Comparison of ENCODE assay signal across 1 cellular context in the genomic region with DNA sequence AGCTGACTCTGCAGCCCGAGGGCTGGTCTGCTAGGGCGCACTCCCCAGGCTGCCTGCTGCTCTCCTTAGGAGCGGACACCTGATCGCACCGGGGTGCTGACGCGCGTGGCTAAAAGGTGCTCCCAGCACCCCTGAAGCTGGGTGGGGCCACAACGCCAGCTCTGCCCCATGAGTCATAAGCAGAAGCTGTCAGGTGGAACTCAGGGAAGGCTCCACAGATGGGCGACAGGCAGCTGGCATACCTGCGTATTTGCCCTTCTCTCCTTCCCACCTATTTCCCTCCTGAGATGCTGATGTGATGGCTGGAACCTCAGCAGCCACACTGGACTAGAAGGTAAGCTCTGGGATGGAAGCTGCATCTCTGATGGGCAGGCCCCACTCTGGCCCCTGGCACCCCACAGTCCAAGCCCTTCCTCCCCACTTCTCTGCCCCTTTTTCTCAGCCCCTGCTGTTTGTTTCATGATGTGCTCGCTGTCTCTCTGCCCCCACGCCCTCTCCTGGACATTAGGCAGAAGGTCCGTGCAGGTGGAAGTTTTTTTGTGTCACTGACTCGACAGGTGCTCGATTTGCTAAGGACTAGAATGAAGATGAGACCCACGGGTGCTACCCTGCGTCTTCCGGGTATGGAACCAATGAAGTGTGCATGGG.
TF ChIP-seq lines count a peak whose summit lies in the region.

No MANE protein-coding gene starts in this region.

TF ChIP-seq in H1, 55 proteins besides CTCF, POLR2A, EP300 and RAD21:
- TF ChIP-seq SP1 (IDR thresholded peaks at IDR 0.05; ENCODE audit: low read depth, low read length) (no peak), PHF8 (conservative IDR thresholded peaks at IDR 0.05; ENCODE audit: low read depth, low read length) (no peak), KDM1A (IDR thresholded peaks at IDR 0.05; ENCODE audit: borderline replicate concordance, low read length) (0 out of 2 replicates have a peak, but pooled peaks have one; percentile 27)
